ENCODE assay signal across 8 cellular contexts in genomic region chr9:128688501-128689292, GRCh38. TPM values are rescaled to one million over a fixed set of nuclear protein-coding genes. Genes with fewer than 3 reads are reported as not detected.
DNase-seq lines count a peak whose midpoint lies in the region; ATAC-seq, FAIRE-seq and TF ChIP-seq lines count a peak whose summit lies in the region.

A gene with protein sequence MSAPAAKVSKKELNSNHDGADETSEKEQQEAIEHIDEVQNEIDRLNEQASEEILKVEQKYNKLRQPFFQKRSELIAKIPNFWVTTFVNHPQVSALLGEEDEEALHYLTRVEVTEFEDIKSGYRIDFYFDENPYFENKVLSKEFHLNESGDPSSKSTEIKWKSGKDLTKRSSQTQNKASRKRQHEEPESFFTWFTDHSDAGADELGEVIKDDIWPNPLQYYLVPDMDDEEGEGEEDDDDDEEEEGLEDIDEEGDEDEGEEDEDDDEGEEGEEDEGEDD (plus strand): TSS chr9:128689222. CDS start chr9:128689583, 361 bp downstream.

- no peak for FAIRE-seq in keratinocyte (lab: Jason Lieb, UNC)

- H3K9me1 ChIP-seq in keratinocyte (ENCODE audit: control insufficient read depth, extremely low read depth, insufficient read depth, low read length), result no peaks in the 10 kb centered on the region

- H3K4me3 ChIP-seq in AG04450 (ENCODE audit: low read depth, low read length) (peak within 1 kb of the TSS; percentile 94), keratinocyte (ENCODE audit: control insufficient read depth in 2 of 3, extremely low read depth in 1 of 3, insufficient read depth in 2 of 3, low read depth in 1 of 3, low read length in 3 of 3) (peak within 1 kb of the TSS; percentile 54 to 100 (median 97))

- DNase-seq in AG04450 (ENCODE audit: low read depth, low spot score), result peak; percentile 66
- peak; percentile 81 to 91 for DNase-seq in NCI-H446 (lab: John Stamatoyannopoulos, UW)
- peak; percentile 94 for DNase-seq in activated CD4-positive, CD25-positive, alpha-beta regulatory T cell treated with anti-CD3 and anti-CD28 coated beads, Interleukin-2, amount 50 U/mL, for 72 hours
- peak; percentile 89 for DNase-seq in cerebellar cortex (ENCODE audit: low spot score)
- DNase-seq in keratinocyte (ENCODE audit: low read depth, low spot score), result no peak
- DNase-seq in stimulated activated CD4-positive, alpha-beta T cell treated with anti-CD3 and anti-CD28 coated beads, Interleukin-15, amount 100 ng/mL, for 1 hour (ENCODE audit: low read depth in 1 of 2, low spot score in 1 of 2), result peak; percentile 87 to 91

- no peaks in the 10 kb centered on the region; the same call in 1 of the 2 replicates for H3K9me3 ChIP-seq in AG04450 (ENCODE audit: control insufficient read depth, insufficient read depth, low read length)
- no peaks in the 10 kb centered on the region for H3K9me3 ChIP-seq in keratinocyte (ENCODE audit: control insufficient read depth, low read depth, low read length)

- peaks cover 5 to 28% of the 10 kb centered on the region in 2 experiments for H3K36me3 ChIP-seq in keratinocyte (ENCODE audit: control insufficient read depth in 2 of 2, extremely low read depth in 1 of 2, insufficient read depth in 2 of 2, low read length in 2 of 2)

- H3K4me1 ChIP-seq in keratinocyte (ENCODE audit: control insufficient read depth, extremely low read depth, insufficient read depth, low read length), result peaks cover 34% of the 10 kb centered on the region

- peaks cover 4% of the 10 kb centered on the region for H4K20me1 ChIP-seq in keratinocyte (ENCODE audit: control insufficient read depth, extremely low read depth, insufficient read depth, low read length)

- H3K27me3 ChIP-seq in AG04450 (ENCODE audit: control insufficient read depth, insufficient read depth, low read length) (no peaks in the 10 kb centered on the region), keratinocyte (ENCODE audit: control insufficient read depth, extremely low read depth, insufficient read depth, low read length) (no peaks in the 10 kb centered on the region)

- H2AFZ ChIP-seq in keratinocyte (ENCODE audit: control insufficient read depth, low read length), result peak within 1 kb of the TSS; percentile 73

- CTCF ChIA-PET in AG04450 (lab: Charles Lee), result interaction anchor here (1.0 kb wide), 1 partner anchor 129 kb away, joined by 9 read pairs; the partner anchor contains the start of gene ENDOG

- ATAC-seq in GM19023 (IDR thresholded peaks at IDR 0.05; ENCODE audit: unreplicated experiment) (peak; percentile 75), HG03342 (IDR thresholded peaks at IDR 0.05; ENCODE audit: unreplicated experiment) (peak; percentile 59)

- TF ChIP-seq CTCF in AG04450 (IDR thresholded peaks at IDR 0.05; ENCODE audit: low read depth, low read length), result no peak
- TF ChIP-seq CTCF in keratinocyte (optimal IDR thresholded peaks at IDR 0.05 in 1 of 3, IDR thresholded peaks at IDR 0.05 in 1 of 3, conservative IDR thresholded peaks at IDR 0.05 in 1 of 3; ENCODE audit: extremely low read depth in 1 of 3, insufficient read depth in 2 of 3, low read length in 3 of 3), result no peak

- H3K4me2 ChIP-seq in keratinocyte (ENCODE audit: control insufficient read depth, extremely low read depth, insufficient read depth, low read depth, low read length), result peak within 1 kb of the TSS; percentile 93

- H3K27ac ChIP-seq in AG04450 (ENCODE audit: low read depth, low read length), result peak within 1 kb of the TSS; percentile 78
- H3K27ac ChIP-seq in keratinocyte (ENCODE audit: control insufficient read depth, insufficient read depth, low read length), result peak within 1 kb of the TSS; percentile 82

- peaks cover 68% of the 10 kb centered on the region for H3K79me2 ChIP-seq in keratinocyte (ENCODE audit: control insufficient read depth, insufficient read depth, low read length)

- dilution Hi-C loops in keratinocyte (cut with MboI; ENCODE audit: extremely low pct_ligation_motif_present, low sequenced_read_pairs), result no loop called here

- POLR2A ChIA-PET in AG04450 (lab: Yijun Ruan, JAX), result interaction anchor here (0.8 to 1.5 kb wide), 4 partner anchors 19 to 31 kb away, joined by 4 to 11 read pairs (median 6); no protein-coding TSS in a partner anchor

- peak within 1 kb of the TSS; percentile 92 for H3K9ac ChIP-seq in keratinocyte (ENCODE audit: control insufficient read depth, extremely low read depth, insufficient read depth, low read length)

RNA-seq across cellular contexts. Expression of the gene that starts here (rescaled TPM):
- 193 and 259 TPM in 2 replicates for polyA plus RNA-seq in AG04450 (2011; rRNA removed)
- 99.7 and 176 TPM in 2 replicates for polyA minus RNA-seq in AG04450 (2011; rRNA and poly(A)+ RNA removed)
- polyA plus RNA-seq in keratinocyte, result 126 to 267 TPM (median 198 TPM) in 3 replicates
- 1,011 TPM for polyA plus RNA-seq in keratinocyte (2011; ENCODE audit: low read depth)
- polyA plus RNA-seq in keratinocyte (2011; cell fraction: cytosol; rRNA removed), result 169 and 241 TPM in 2 replicates
- polyA plus RNA-seq in keratinocyte (2011; cell fraction: nucleus; rRNA removed), result 84.4 and 136 TPM in 2 replicates
- polyA plus RNA-seq in keratinocyte (2012; ENCODE audit: low replicate concordance), result 261 and 361 TPM in 2 replicates
- 28.7 to 165 TPM (median 80.3 TPM) in 3 replicates for polyA minus RNA-seq in keratinocyte
- 392 TPM for polyA minus RNA-seq in keratinocyte (2011; cell fraction: cytosol; rRNA and poly(A)+ RNA removed)
- polyA minus RNA-seq in keratinocyte (2011; cell fraction: nucleus; rRNA and poly(A)+ RNA removed), result 35.1 and 65.6 TPM in 2 replicates
